ENCODE assay signal across 9 cellular contexts in genomic region chr3:5194801-5195509, GRCh38. TPM values are rescaled to one million over a fixed set of nuclear protein-coding genes. Genes with fewer than 3 reads are reported as not detected.
A peak's percentile ranks its signal among the peaks of the same experiment; 100 is the strongest.
DNase-seq lines count a peak whose midpoint lies in the region; ATAC-seq, FAIRE-seq and TF ChIP-seq lines count a peak whose summit lies in the region.
"Had no signal": no experiment of that assay in that cellular context is flagged by ENCODE, and none has a peak within 500 bp of the region (broad histone marks: within the 10 kb centered on the region; RNA-seq: fewer than 3 reads in every experiment).

No MANE protein-coding gene starts in this region.

- DNase-seq in A549 (ENCODE audit: low read depth in 1 of 2, low spot score in 1 of 2) (peak; percentile 70 to 71), GM18507 (ENCODE audit: extremely low spot score, insufficient read length, low read depth) (no peak), PC-9 (peak; percentile 31 to 91), bronchial epithelial cell (ENCODE audit: low read depth) (peak; percentile 96), GDM1 (lab: John Stamatoyannopoulos, UW) (no peak), NCI-H446 treated with DMSO at 0.1 percent for 48 hours (lab: John Stamatoyannopoulos, UW) (no peak)
- peak in 4 of 10 donors; percentile 12 to 62 (median 32) for DNase-seq in naive thymus-derived CD8-positive, alpha-beta T cell

- intact Hi-C loops in PC-9 (cut with micrococcal nuclease; ENCODE audit: unreplicated experiment) = loop anchor here (2.0 to 5.0 kb wide), 4 partner anchors 72 to 483 kb away; partner anchors contain the start of gene ARL8B

- CTCF ChIA-PET in A549 (lab: Yijun Ruan, JAX) = interaction anchor here (1.1 to 1.2 kb wide), 2 partner anchors 9 to 73 kb away, joined by 3 read pairs; no protein-coding TSS in a partner anchor
- CTCF ChIA-PET in PC-9 (lab: Charles Lee) = interaction anchor here (0.7 kb wide), 2 partner anchors 24 to 139 kb away, joined by 3 to 5 read pairs; no protein-coding TSS in a partner anchor

- H3K9me2 ChIP-seq in PC-9 (ENCODE audit: insufficient read depth) = no peaks in the 10 kb centered on the region

- ATAC-seq in A549 = peak; percentile 85 to 93
- peak; percentile 30 for ATAC-seq in HG02981 (IDR thresholded peaks at IDR 0.05; ENCODE audit: unreplicated experiment)
- ATAC-seq in naive thymus-derived CD8-positive, alpha-beta T cell = peak; percentile 37 to 48

- FAIRE-seq in A549 (lab: Jason Lieb, UNC) (no peak), GM18507 (lab: Jason Lieb, UNC) (peak; percentile 81), bronchial epithelial cell (lab: Jason Lieb, UNC) (no peak)
- FAIRE-seq: islet of Langerhans had no signal

- H3K4me1 Mint-ChIP-seq in naive thymus-derived CD8-positive, alpha-beta T cell = peaks cover 54 to 93% (median 88%) of the 10 kb centered on the region in 4 donors

- peaks cover 58% of the 10 kb centered on the region for H3K4me1 ChIP-seq in A549
- H3K4me1 ChIP-seq in PC-9 (replicated peaks; ENCODE audit: insufficient read depth) = peaks cover 88% of the 10 kb centered on the region

- H3K27me3 Mint-ChIP-seq in naive thymus-derived CD8-positive, alpha-beta T cell = no peaks in the 10 kb centered on the region

- H3K79me2 ChIP-seq in PC-9 (ENCODE audit: low read depth) = peaks cover 86% of the 10 kb centered on the region

- peaks cover 0 to 9% (median 0%) of the 10 kb centered on the region in 9 donors for H3K9me3 Mint-ChIP-seq in naive thymus-derived CD8-positive, alpha-beta T cell

- no peak overlapping the region for H2AFZ ChIP-seq in PC-9

- H3K27ac ChIP-seq in A549 (peak overlapping the region; percentile 72 to 86; a peak in 5 of 6 replicates), PC-9 (peak overlapping the region; percentile 100)

- H3K36me3 Mint-ChIP-seq in naive thymus-derived CD8-positive, alpha-beta T cell = peaks cover 7 to 46% (median 18%) of the 10 kb centered on the region in 3 donors

- TF ChIP-seq CTCF in A549 (IDR thresholded peaks at IDR 0.05) = no peak
- no peak for TF ChIP-seq CTCF in PC-9 (conservative IDR thresholded peaks at IDR 0.05)
- TF ChIP-seq CTCF in bronchial epithelial cell (IDR thresholded peaks at IDR 0.05; ENCODE audit: insufficient read depth, low read length, severe bottlenecking) = no peak

- H3K27me3 ChIP-seq in PC-9 (ENCODE audit: insufficient read depth, low read depth) (no peaks in the 10 kb centered on the region), bronchial epithelial cell (ENCODE audit: control insufficient read depth, insufficient read depth, low read length) (no peaks in the 10 kb centered on the region)

- H3K4me3 ChIP-seq in A549 = no peak overlapping the region
- H3K4me3 ChIP-seq in PC-9 = peak overlapping the region; percentile 19; the same call in 1 of the 2 replicates
- H3K4me3 ChIP-seq in bronchial epithelial cell (ENCODE audit: low read depth, low read length) = no peak overlapping the region

- H3K36me3 ChIP-seq in PC-9 (ENCODE audit: low read depth) = peaks cover 7% of the 10 kb centered on the region; the same call in 1 of the 2 replicates
- peaks cover 11% of the 10 kb centered on the region for H3K36me3 ChIP-seq in bronchial epithelial cell (ENCODE audit: control insufficient read depth, insufficient read depth, low read length)

- no peaks in the 10 kb centered on the region for H3K9me3 ChIP-seq in A549
- H3K9me3 ChIP-seq in PC-9 (ENCODE audit: insufficient read depth, low read depth) = no peaks in the 10 kb centered on the region

- H3F3A ChIP-seq in PC-9 (ENCODE audit: insufficient read depth, low read depth) = peaks cover 57% of the 10 kb centered on the region

- TF ChIP-seq RAD21 in A549 (conservative IDR thresholded peaks at IDR 0.05 in 1 of 2, IDR thresholded peaks at IDR 0.05 in 1 of 2) = no peak

- H3K4me2 ChIP-seq in A549 (peak overlapping the region; percentile 60), PC-9 (peak overlapping the region; percentile 89)

- POLR2A ChIA-PET in A549 (lab: Yijun Ruan, JAX) (interaction anchor here (1.1 kb wide), 1 partner anchor 212 kb away, joined by 3 read pairs; no protein-coding TSS in a partner anchor), PC-9 (lab: Charles Lee; ENCODE audit: unreplicated experiment) (interaction anchor here (0.6 to 0.7 kb wide), 2 partner anchors 353 to 505 kb away, joined by 4 read pairs; no protein-coding TSS in a partner anchor)
- POLR2A ChIA-PET in naive thymus-derived CD8-positive, alpha-beta T cell (lab: Charles Lee) = interaction anchor here (1.0 to 4.6 kb wide), 2 partner anchors 8 to 72 kb away, joined by 4 to 116 read pairs; partner anchors contain the start of gene EDEM1

- H3K4me3 Mint-ChIP-seq in naive thymus-derived CD8-positive, alpha-beta T cell = peak overlapping the region in 9 of 10 donors; percentile 11 to 85 (median 65)

- H4K20me1 ChIP-seq in PC-9 (ENCODE audit: insufficient read depth) = no peaks in the 10 kb centered on the region

- H3K27ac Mint-ChIP-seq in naive thymus-derived CD8-positive, alpha-beta T cell = peak overlapping the region; percentile 23 to 99 (median 94)

- TF ChIP-seq EP300 in A549 (IDR thresholded peaks at IDR 0.05) = no peak

- no peak for TF ChIP-seq POLR2A in A549 (IDR thresholded peaks at IDR 0.05; ENCODE audit: low read length)

- 47% methylated on average over 2 of the region's 2 CpGs for WGBS in A549 (ENCODE audit: missing lambda C conversion rate)

- BruUV-seq in PC-9 (replicated peaks; lab: Mats Ljungman, UMichigan) = TSS peak; percentile 7

TF ChIP-seq in A549, 52 proteins besides CTCF, POLR2A, EP300 and RAD21:
- TF ChIP-seq GATA3 (IDR thresholded peaks at IDR 0.05; ENCODE audit: borderline replicate concordance) = peak; percentile 52; the same call in 1 of the 2 replicates
- no peak for TF ChIP-seq E2F6 (IDR thresholded peaks at IDR 0.05; ENCODE audit: borderline replicate concordance, low read depth)
- TF ChIP-seq CHD2 (IDR thresholded peaks at IDR 0.05; ENCODE audit: low read length, partially characterized antibody) = no peak
- TF ChIP-seq FOXS1 (CRISPR knock-in tag; IDR thresholded peaks at IDR 0.05) = no peak
- TF ChIP-seq JUNB (IDR thresholded peaks at IDR 0.05) = peak; percentile 71
- peak; percentile 76 for TF ChIP-seq FOSL2 (IDR thresholded peaks at IDR 0.05)
- peak; percentile 84 for TF ChIP-seq FOSL2 (CRISPR knock-in tag; IDR thresholded peaks at IDR 0.05)
- peak; percentile 79 to 88 for TF ChIP-seq CEBPB (IDR thresholded peaks at IDR 0.05)

RNA-seq across cellular contexts. Expression of gene EDEM1, which starts 7.4 kb away (rescaled TPM):
- polyA plus RNA-seq in A549 (2011; rRNA removed) (39.4 and 40.9 TPM in 2 replicates), A549 (2017; fragmentation: RNase III; extraction: RNeasy Plus Mini Kit Qiagen cat#74134 plus additional on column Dnase treatment) (15.2 to 16.8 TPM (median 16.3 TPM) in 3 replicates)
- polyA plus RNA-seq in A549 (2012; cell fraction: cytosol; rRNA removed) = 9.2 and 11.9 TPM in 2 replicates
- 10.8 and 12.4 TPM in 2 replicates for polyA plus RNA-seq in A549 (2012; cell fraction: nucleus; rRNA removed)
- polyA minus RNA-seq in A549 (2011; rRNA and poly(A)+ RNA removed) = 40.9 and 43.8 TPM in 2 replicates
- total RNA-seq in PC-9 (2021) (53.5 and 55.9 TPM in 2 replicates), bronchial epithelial cell (37.6 and 47.2 TPM in 2 replicates)
- 100 to 1,000 TPM; 108 to 109 TPM for total RNA-seq in naive thymus-derived CD8-positive, alpha-beta T cell
- 10 to 100 TPM; 25.5 to 31.0 (median 26.0) TPM for polyA plus RNA-seq in naive thymus-derived CD8-positive, alpha-beta T cell

Comparison
In these comparisons a context has a peak if more than half of its experiments do, and no peak if none do; other contexts are left out.
1. ATAC-seq: peak in every context shown above with its lines; median percentile 89 in A549; 42 in naive thymus-derived CD8-positive, alpha-beta T cell; 30 in HG02981.
2. DNase-seq: peak in A549 (2 of 2), PC-9 (2 of 2) and bronchial epithelial cell (single experiment); none in GM18507 (single experiment), GDM1 (single experiment) and NCI-H446 treated with DMSO at 0.1 percent for 48 hours (single experiment).